ENCODE assay signal across 9 cellular contexts in genomic region chr17:1454541-1454940, GRCh38. TPM values are rescaled to one million over a fixed set of nuclear protein-coding genes. Genes with fewer than 3 reads are reported as not detected.
A peak's percentile ranks its signal among the peaks of the same experiment; 100 is the strongest.
DNase-seq lines count a peak whose midpoint lies in the region; ATAC-seq and TF ChIP-seq lines count a peak whose summit lies in the region.
"Had no signal": no experiment of that assay in that cellular context is flagged by ENCODE, and none has a peak within 500 bp of the region (broad histone marks: within the 10 kb centered on the region; RNA-seq: fewer than 3 reads in every experiment).

No MANE protein-coding gene starts in this region.

- H3K4me2 ChIP-seq in hepatocyte (peak overlapping the region; percentile 82), smooth muscle cell (peak overlapping the region; percentile 96)

- peaks cover 31% of the 10 kb centered on the region for H3K36me3 Mint-ChIP-seq in activated CD4-positive, alpha-beta memory T cell treated with anti-CD3 and anti-CD28 coated beads, Interleukin-2, amount 10 ng/mL, durations not matched to agents 7 days and 5 days (ENCODE audit: low read depth)

- H3K27me3 ChIP-seq in hepatocyte: no peaks in the 10 kb centered on the region
- no peaks in the 10 kb centered on the region for H3K27me3 ChIP-seq in smooth muscle cell (ENCODE audit: low read depth)

- peak overlapping the region; percentile 92; the same call in 1 of the 2 replicates for H3K27ac ChIP-seq in HEK293 (ENCODE audit: extremely low read depth, low read depth, low read length)
- peak overlapping the region; percentile 96 for H3K27ac ChIP-seq in hepatocyte
- H3K27ac ChIP-seq in smooth muscle cell (ENCODE audit: low read depth): peak overlapping the region; percentile 97

- H3K27ac Mint-ChIP-seq in activated CD4-positive, alpha-beta memory T cell treated with anti-CD3 and anti-CD28 coated beads, Interleukin-2, amount 10 ng/mL, durations not matched to agents 7 days and 5 days: peak overlapping the region; percentile 36

- 89% methylated on average over 9 of the region's 9 CpGs for WGBS in hepatocyte (ENCODE audit: low lambda C conversion rate, missing lambda C conversion rate)
- 86% methylated on average over 9 of the region's 9 CpGs for WGBS in smooth muscle cell (ENCODE audit: low lambda C conversion rate)

- no peaks in the 10 kb centered on the region for H3K9me2 ChIP-seq in hepatocyte (replicated peaks; ENCODE audit: insufficient read depth)

- peaks cover 51% of the 10 kb centered on the region for H4K20me1 ChIP-seq in hepatocyte (ENCODE audit: insufficient read depth, poor library complexity, severe bottlenecking)
- H4K20me1 ChIP-seq in smooth muscle cell (ENCODE audit: low read depth): peaks cover 61% of the 10 kb centered on the region

- in situ Hi-C loops in KBM-7 (cut with MboI; ENCODE audit: low pct_unique_long_range_greater_than_20kb, low sequenced_read_pairs): no loop called here

- H3K9ac ChIP-seq in smooth muscle cell (ENCODE audit: low read depth): peak overlapping the region; percentile 98

- H3K9me3 ChIP-seq in HEK293 (ENCODE audit: control insufficient read depth, insufficient read depth, low read depth, low read length) (no peaks in the 10 kb centered on the region), hepatocyte (ENCODE audit: low read depth) (no peaks in the 10 kb centered on the region), smooth muscle cell (replicated peaks; ENCODE audit: low read depth) (no peaks in the 10 kb centered on the region)

- H3K4me3 ChIP-seq in HEK293 (ENCODE audit: low read depth, low read length): peak overlapping the region; percentile 98
- H3K4me3 ChIP-seq in hepatocyte: peak overlapping the region; percentile 74
- peak overlapping the region; percentile 93 for H3K4me3 ChIP-seq in smooth muscle cell

- POLR2A ChIA-PET in HEK293 (lab: Yijun Ruan, JAX): interaction anchor here (0.6 to 2.1 kb wide), 4 partner anchors 11 to 62 kb away, joined by 5 to 14 read pairs (median 8); partner anchors contain the start of gene INPP5K
- POLR2A ChIA-PET in activated CD4-positive, alpha-beta memory T cell treated with anti-CD3 and anti-CD28 coated beads, Interleukin-2, amount 10 ng/mL, durations not matched to agents 7 days and 5 days (lab: Charles Lee): no interaction called here

- H3K79me2 ChIP-seq in hepatocyte (peaks cover 62% of the 10 kb centered on the region), smooth muscle cell (ENCODE audit: low read depth) (peaks cover 63% of the 10 kb centered on the region)

- H3K36me3 ChIP-seq in HEK293 (ENCODE audit: control insufficient read depth in 2 of 2, insufficient read depth in 1 of 2, low read length in 2 of 2): peaks cover 14 to 17% of the 10 kb centered on the region in 2 experiments
- H3K36me3 ChIP-seq in hepatocyte (replicated peaks; ENCODE audit: insufficient read depth, low read depth): no peaks in the 10 kb centered on the region
- H3K36me3 ChIP-seq in smooth muscle cell (ENCODE audit: low read depth): no peaks in the 10 kb centered on the region

- H3K4me1 ChIP-seq in HEK293 (ENCODE audit: control insufficient read depth, insufficient read depth, low read length) (peaks cover 7% of the 10 kb centered on the region), hepatocyte (ENCODE audit: insufficient read depth) (peaks cover 11% of the 10 kb centered on the region), smooth muscle cell (ENCODE audit: low read depth) (peaks cover 14% of the 10 kb centered on the region)

- H3K4me1 Mint-ChIP-seq in activated CD4-positive, alpha-beta memory T cell treated with anti-CD3 and anti-CD28 coated beads, Interleukin-2, amount 10 ng/mL, durations not matched to agents 7 days and 5 days: peaks cover 48% of the 10 kb centered on the region

- TF ChIP-seq CTCF in HEK293 (tag by site-specific recombination; IDR thresholded peaks at IDR 0.05) (no peak), hepatocyte (IDR thresholded peaks at IDR 0.05; ENCODE audit: poor library complexity) (no peak), smooth muscle cell (IDR thresholded peaks at IDR 0.05; ENCODE audit: borderline replicate concordance, insufficient read depth, poor library complexity, severe bottlenecking) (no peak)

- peak overlapping the region; percentile 88 for H3K4me3 Mint-ChIP-seq in activated CD4-positive, alpha-beta memory T cell treated with anti-CD3 and anti-CD28 coated beads, Interleukin-2, amount 10 ng/mL, durations not matched to agents 7 days and 5 days

- CTCF ChIA-PET in HEK293 (lab: Yijun Ruan, JAX): interaction anchor here (0.9 to 5.5 kb wide), 2 partner anchors 43 to 89 kb away, joined by 3 to 23 read pairs; no protein-coding TSS in a partner anchor
- CTCF ChIA-PET in activated CD4-positive, alpha-beta memory T cell treated with anti-CD3 and anti-CD28 coated beads, Interleukin-2, amount 10 ng/mL, durations not matched to agents 7 days and 5 days (lab: Charles Lee): no interaction called here

- peaks cover 3% of the 10 kb centered on the region for H3F3A ChIP-seq in smooth muscle cell (ENCODE audit: low read depth)

- no peak for DNase-seq in activated CD4-positive, alpha-beta memory T cell treated with anti-CD3 and anti-CD28 coated beads, Interleukin-2, amount 10 ng/mL, durations not matched to agents 7 days and 5 days
- DNase-seq in hepatocyte (ENCODE audit: low spot score): no peak
- no peak for DNase-seq in smooth muscle cell (lab: John Stamatoyannopoulos, UW; ENCODE audit: unreplicated experiment)
- DNase-seq in NOMO-1 treated with dmso at 0.1 percent for 144 hours (lab: John Stamatoyannopoulos, UW; ENCODE audit: unreplicated experiment): no peak
- no peak for DNase-seq in KBM-7
- DNase-seq in DMS153 (lab: John Stamatoyannopoulos, UW): no peak
- DNase-seq: T-helper 9 cell had no signal

- peaks cover 6% of the 10 kb centered on the region for H3K27me3 Mint-ChIP-seq in activated CD4-positive, alpha-beta memory T cell treated with anti-CD3 and anti-CD28 coated beads, Interleukin-2, amount 10 ng/mL, durations not matched to agents 7 days and 5 days

- no peaks in the 10 kb centered on the region for H3K9me3 Mint-ChIP-seq in activated CD4-positive, alpha-beta memory T cell treated with anti-CD3 and anti-CD28 coated beads, Interleukin-2, amount 10 ng/mL, durations not matched to agents 7 days and 5 days

- H2AFZ ChIP-seq in hepatocyte (no peak overlapping the region), smooth muscle cell (ENCODE audit: low read depth) (no peak overlapping the region)

- ATAC-seq in GM21786 (IDR thresholded peaks at IDR 0.05; ENCODE audit: unreplicated experiment): no peak

TF ChIP-seq in HEK293, 187 proteins besides CTCF, POLR2A, EP300 and RAD21:
- 0 out of 2 replicates have a peak, but pooled peaks have one; percentile 0 for TF ChIP-seq ZBTB6 (tag by site-specific recombination; IDR thresholded peaks at IDR 0.05)
- no peak for TF ChIP-seq ZSCAN5A (tag by site-specific recombination; IDR thresholded peaks at IDR 0.05)

RNA-seq across cellular contexts. Expression of gene CRK, which starts 1.5 kb away (rescaled TPM):
- 10 to 100 TPM; 19.9 to 21.9 TPM for total RNA-seq in activated CD4-positive, alpha-beta memory T cell treated with anti-CD3 and anti-CD28 coated beads, Interleukin-2, amount 10 ng/mL, durations not matched to agents 7 days and 5 days
- total RNA-seq in hepatocyte (66.7 and 72.1 TPM in 2 replicates), smooth muscle cell (49.7 and 64.5 TPM in 2 replicates)
- polyA plus RNA-seq in hepatocyte (66.5 and 69.2 TPM in 2 replicates), smooth muscle cell (56.8 and 69.4 TPM in 2 replicates)

RNA-seq across cellular contexts. Expression of gene MYO1C, which starts 37.9 kb away (rescaled TPM):
- 10 to 100 TPM; 59.3 to 64.8 TPM for total RNA-seq in activated CD4-positive, alpha-beta memory T cell treated with anti-CD3 and anti-CD28 coated beads, Interleukin-2, amount 10 ng/mL, durations not matched to agents 7 days and 5 days
- total RNA-seq in hepatocyte: 74.4 and 76.8 TPM in 2 replicates
- polyA plus RNA-seq in hepatocyte: 85.3 and 92.3 TPM in 2 replicates
- 61.8 and 80.4 TPM in 2 replicates for total RNA-seq in smooth muscle cell
- polyA plus RNA-seq in smooth muscle cell: 81.5 and 99.9 TPM in 2 replicates

RNA-seq across cellular contexts. Expression of gene YWHAE, which starts 54.5 kb away (rescaled TPM):
- total RNA-seq in activated CD4-positive, alpha-beta memory T cell treated with anti-CD3 and anti-CD28 coated beads, Interleukin-2, amount 10 ng/mL, durations not matched to agents 7 days and 5 days: 100 to 1,000 TPM; 352 to 374 TPM
- 566 and 611 TPM in 2 replicates for total RNA-seq in hepatocyte
- 339 and 374 TPM in 2 replicates for polyA plus RNA-seq in hepatocyte
- 586 and 662 TPM in 2 replicates for total RNA-seq in smooth muscle cell
- 383 and 429 TPM in 2 replicates for polyA plus RNA-seq in smooth muscle cell
